In genomic region chr1:147812799-147813198, GRCh38 we compare ENCODE assay signal across 26 cellular contexts. TPM values are rescaled to one million over a fixed set of nuclear protein-coding genes. Genes with fewer than 3 reads are reported as not detected.
"Had no signal": no experiment of that assay in that cellular context is flagged by ENCODE, and none has a peak within 500 bp of the region (broad histone marks: within the 10 kb centered on the region; RNA-seq: fewer than 3 reads in every experiment).

No MANE protein-coding gene starts in this region.

- H3K27ac ChIP-seq: ascending aorta, body of pancreas, KMS-11, PC-9, VCaP had no signal

- H3K9me3 ChIP-seq: ascending aorta, body of pancreas had no signal

- H3K4me2 ChIP-seq: KMS-11, PC-9 had no signal

- H3K9me3 Mint-ChIP-seq: activated CD4-positive, alpha-beta memory T cell treated with anti-CD3 and anti-CD28 coated beads for 36 hours; activated CD4-positive, alpha-beta T cell treated with anti-CD3 and anti-CD28 coated beads, Interleukin-2, amount 10 ng/mL, durations not matched to agents 7 days and 5 days; activated naive CD4-positive, alpha-beta T cell treated with anti-CD3 and anti-CD28 coated beads, Interleukin-2, amount 50 U/mL, for 72 hours; activated naive CD8-positive, alpha-beta T cell treated with anti-CD3 and anti-CD28 coated beads, Interleukin-2, amount 50 U/mL, for 24 hours; activated T-cell treated with anti-CD3 and anti-CD28 coated beads, Interleukin-2, amount 50 U/mL, for 4 hours had no signal

- H3K36me3 Mint-ChIP-seq: activated CD4-positive, alpha-beta memory T cell treated with anti-CD3 and anti-CD28 coated beads for 36 hours; activated naive CD4-positive, alpha-beta T cell treated with anti-CD3 and anti-CD28 coated beads, Interleukin-2, amount 50 U/mL, for 72 hours had no signal

- H3K27ac Mint-ChIP-seq: activated CD4-positive, alpha-beta memory T cell treated with anti-CD3 and anti-CD28 coated beads for 36 hours; activated CD4-positive, alpha-beta T cell treated with anti-CD3 and anti-CD28 coated beads, Interleukin-2, amount 10 ng/mL, durations not matched to agents 7 days and 5 days; activated naive CD4-positive, alpha-beta T cell treated with anti-CD3 and anti-CD28 coated beads, Interleukin-2, amount 50 U/mL, for 72 hours; activated naive CD8-positive, alpha-beta T cell treated with anti-CD3 and anti-CD28 coated beads, Interleukin-2, amount 50 U/mL, for 24 hours; T-helper 17 cell had no signal

- H3K36me3 ChIP-seq: ascending aorta had no signal

- H3K27me3 ChIP-seq: ascending aorta, body of pancreas had no signal

- DNase-seq: activated CD4-positive, alpha-beta memory T cell treated with anti-CD3 and anti-CD28 coated beads for 36 hours; activated CD4-positive, alpha-beta T cell treated with anti-CD3 and anti-CD28 coated beads, Interleukin-2, amount 10 ng/mL, durations not matched to agents 7 days and 5 days; activated CD4-positive, CD25-positive, alpha-beta regulatory T cell; activated CD8-positive, alpha-beta memory T cell treated with anti-CD3 and anti-CD28 coated beads for 24 hours; activated effector memory CD4-positive, alpha-beta T cell treated with anti-CD3 and anti-CD28 coated beads, Interleukin-2, amount 50 U/mL, for 16 hours; activated naive CD4-positive, alpha-beta T cell treated with Interleukin-2 at 50 U/mL for 16 hours; activated naive CD8-positive, alpha-beta T cell treated with anti-CD3 and anti-CD28 coated beads, Interleukin-2, amount 50 U/mL, for 24 hours; activated T-cell treated with anti-CD3 and anti-CD28 coated beads, Interleukin-2, amount 50 U/mL, for 4 hours; amniotic stem cell; body of pancreas; MM.1S; NCI-H1105; NCI-H1436; NCI-H187; NCI-H2081; NCI-H446; NCI-H524; PC-9; SIG-M5; T-helper 17 cell; T-helper 9 cell had no signal

- H3K9ac ChIP-seq: KMS-11 had no signal

- ATAC-seq: activated naive CD4-positive, alpha-beta T cell treated with anti-CD3 and anti-CD28 coated beads, Interleukin-2, amount 50 U/mL, for 72 hours; activated T-cell treated with anti-CD3 and anti-CD28 coated beads, Interleukin-2, amount 50 U/mL, for 4 hours; body of pancreas; T-helper 17 cell had no signal

- H3K27me3 Mint-ChIP-seq: activated CD4-positive, alpha-beta memory T cell treated with anti-CD3 and anti-CD28 coated beads for 36 hours; activated CD4-positive, alpha-beta T cell treated with anti-CD3 and anti-CD28 coated beads, Interleukin-2, amount 10 ng/mL, durations not matched to agents 7 days and 5 days; activated naive CD8-positive, alpha-beta T cell treated with anti-CD3 and anti-CD28 coated beads, Interleukin-2, amount 50 U/mL, for 24 hours had no signal

- H2AFZ ChIP-seq: PC-9 had no signal

- H3K4me1 ChIP-seq: ascending aorta, body of pancreas had no signal

- H3K4me1 Mint-ChIP-seq: activated CD4-positive, alpha-beta T cell treated with anti-CD3 and anti-CD28 coated beads, Interleukin-2, amount 10 ng/mL, durations not matched to agents 7 days and 5 days had no signal

- H3K4me3 Mint-ChIP-seq: activated CD4-positive, alpha-beta memory T cell treated with anti-CD3 and anti-CD28 coated beads for 36 hours; activated CD4-positive, alpha-beta T cell treated with anti-CD3 and anti-CD28 coated beads, Interleukin-2, amount 10 ng/mL, durations not matched to agents 7 days and 5 days; activated naive CD8-positive, alpha-beta T cell treated with anti-CD3 and anti-CD28 coated beads, Interleukin-2, amount 50 U/mL, for 24 hours; activated T-cell treated with anti-CD3 and anti-CD28 coated beads, Interleukin-2, amount 50 U/mL, for 4 hours; T-helper 17 cell had no signal

- H3K4me3 ChIP-seq: ascending aorta, body of pancreas, PC-9 had no signal

RNA-seq across cellular contexts. Expression of gene GJA5, which starts 52.4 kb away (rescaled TPM):
- total RNA-seq: activated CD4-positive, alpha-beta memory T cell treated with anti-CD3 and anti-CD28 coated beads for 36 hours; activated CD4-positive, alpha-beta T cell treated with anti-CD3 and anti-CD28 coated beads, Interleukin-2, amount 10 ng/mL, durations not matched to agents 7 days and 5 days; activated naive CD4-positive, alpha-beta T cell treated with anti-CD3 and anti-CD28 coated beads, Interleukin-2, amount 50 U/mL, for 72 hours; activated T-cell treated with anti-CD3 and anti-CD28 coated beads, Interleukin-2, amount 50 U/mL, for 4 hours; bronchial epithelial cell; T-helper 17 cell had no signal
